ENCODE assay signal across 21 cellular contexts in genomic region chr10:21100190-21100589, GRCh38.
DNase-seq lines count a peak whose midpoint lies in the region; ATAC-seq and TF ChIP-seq lines count a peak whose summit lies in the region.
"Had no signal": no experiment of that assay in that cellular context is flagged by ENCODE, and none has a peak within 500 bp of the region (broad histone marks: within the 10 kb centered on the region; RNA-seq: fewer than 3 reads in every experiment).

No MANE protein-coding gene starts in this region.

- peaks cover 32% of the 10 kb centered on the region for H3K79me2 ChIP-seq in neural progenitor cell (ENCODE audit: low read depth)

- no peaks in the 10 kb centered on the region for H3K36me3 ChIP-seq in neural progenitor cell
- H3K36me3 ChIP-seq: cardiac muscle cell, left ventricle myocardium inferior, SJSA1, uterus had no signal

- H3K4me2 ChIP-seq in neural progenitor cell: peak overlapping the region; percentile 46

- H3K27ac Mint-ChIP-seq in stimulated activated naive CD8-positive, alpha-beta T cell treated with anti-CD3 and anti-CD28 coated beads, Interleukin-15, amount 100 ng/mL, for 72 hours: peak overlapping the region; percentile 75 to 96
- H3K27ac Mint-ChIP-seq in neural progenitor cell (peak overlapping the region; percentile 98), T-helper 17 cell (no peak overlapping the region)
- H3K27ac Mint-ChIP-seq: activated naive CD4-positive, alpha-beta T cell treated with anti-CD3 and anti-CD28 coated beads for 36 hours had no signal

- H4K20me1 ChIP-seq in neural progenitor cell (ENCODE audit: low read depth): no peaks in the 10 kb centered on the region

- H3K4me1 ChIP-seq in neural progenitor cell: peaks cover 28% of the 10 kb centered on the region
- H3K4me1 ChIP-seq: psoas muscle, uterus had no signal

- peaks cover 19% of the 10 kb centered on the region for H3K4me1 Mint-ChIP-seq in stimulated activated naive CD8-positive, alpha-beta T cell treated with anti-CD3 and anti-CD28 coated beads, Interleukin-15, amount 100 ng/mL, for 72 hours
- peaks cover 60% of the 10 kb centered on the region for H3K4me1 Mint-ChIP-seq in neural progenitor cell
- no peaks in the 10 kb centered on the region for H3K4me1 Mint-ChIP-seq in T-helper 17 cell

- H3K27me3 Mint-ChIP-seq in stimulated activated naive CD8-positive, alpha-beta T cell treated with anti-CD3 and anti-CD28 coated beads, Interleukin-15, amount 100 ng/mL, for 72 hours: no peaks in the 10 kb centered on the region
- H3K27me3 Mint-ChIP-seq in neural progenitor cell (ENCODE audit: insufficient read depth, low read depth) (no peaks in the 10 kb centered on the region), T-helper 17 cell (no peaks in the 10 kb centered on the region)

- ATAC-seq in stimulated activated naive CD8-positive, alpha-beta T cell treated with anti-CD3 and anti-CD28 coated beads, Interleukin-15, amount 100 ng/mL, for 72 hours: no peak
- ATAC-seq in stimulated activated naive CD8-positive, alpha-beta T cell treated with anti-CD3 and anti-CD28 coated beads, Interleukin-15, Interleukin-2, amounts not matched to agents 100 U/mL and 50 U/mL, for 24 hours: no peak
- ATAC-seq in T-helper 17 cell (no peak), HG02885 (IDR thresholded peaks at IDR 0.05; ENCODE audit: poor library complexity, unreplicated experiment) (no peak), GM18498 (IDR thresholded peaks at IDR 0.05; ENCODE audit: unreplicated experiment) (no peak)
- ATAC-seq: psoas muscle had no signal

- DNase-seq in stimulated activated naive CD8-positive, alpha-beta T cell treated with anti-CD3 and anti-CD28 coated beads, Interleukin-15, amount 100 ng/mL, for 72 hours: no peak
- no peak for DNase-seq in stimulated activated naive CD8-positive, alpha-beta T cell treated with anti-CD3 and anti-CD28 coated beads, Interleukin-15, Interleukin-2, amounts not matched to agents 100 U/mL and 50 U/mL, for 24 hours
- DNase-seq in choroid plexus epithelial cell (ENCODE audit: low read depth) (peak; percentile 45), neural progenitor cell (ENCODE audit: low spot score) (peak; percentile 62), T-helper 17 cell (no peak)
- no peak for DNase-seq in effector CD4-positive, alpha-beta T cell
- DNase-seq: activated CD4-positive, alpha-beta T cell treated with anti-CD3 and anti-CD28 coated beads for 4 hours; activated CD8-positive, alpha-beta memory T cell treated with anti-CD3 and anti-CD28 coated beads, Interleukin-2, amount 50 U/mL, for 48 hours; activated naive CD4-positive, alpha-beta T cell treated with anti-CD3 and anti-CD28 coated beads for 36 hours; foreskin melanocyte; Karpas-422; left ventricle myocardium inferior; NCI-H1105 treated with DMSO at 0.1 percent for 48 hours; NCI-H446; psoas muscle; stimulated activated naive CD4-positive, alpha-beta T cell; uterus had no signal

- H3K4me3 Mint-ChIP-seq in stimulated activated naive CD8-positive, alpha-beta T cell treated with anti-CD3 and anti-CD28 coated beads, Interleukin-15, amount 100 ng/mL, for 72 hours: peak overlapping the region in 1 of 2 donors; percentile 18
- H3K4me3 Mint-ChIP-seq in neural progenitor cell: peak overlapping the region; percentile 80
- H3K4me3 Mint-ChIP-seq in T-helper 17 cell: no peak overlapping the region
- H3K4me3 Mint-ChIP-seq: activated naive CD4-positive, alpha-beta T cell treated with anti-CD3 and anti-CD28 coated beads for 36 hours had no signal

- peak overlapping the region; percentile 13 for H3K27ac ChIP-seq in neural progenitor cell
- H3K27ac ChIP-seq: cardiac muscle cell, left ventricle myocardium inferior, psoas muscle, SJSA1, uterus had no signal

- H3K9ac ChIP-seq in neural progenitor cell: no peak overlapping the region

- H3K36me3 Mint-ChIP-seq in neural progenitor cell: peaks cover 2% of the 10 kb centered on the region
- H3K36me3 Mint-ChIP-seq in T-helper 17 cell (ENCODE audit: low read depth): no peaks in the 10 kb centered on the region

- no peaks in the 10 kb centered on the region for H3K9me3 Mint-ChIP-seq in stimulated activated naive CD8-positive, alpha-beta T cell treated with anti-CD3 and anti-CD28 coated beads, Interleukin-15, amount 100 ng/mL, for 72 hours
- peaks cover 7% of the 10 kb centered on the region for H3K9me3 Mint-ChIP-seq in neural progenitor cell

- H3K27me3 ChIP-seq in neural progenitor cell: no peaks in the 10 kb centered on the region
- H3K27me3 ChIP-seq: cardiac muscle cell, SJSA1, uterus had no signal

- H2AFZ ChIP-seq in neural progenitor cell (replicated peaks): peak overlapping the region; percentile 4

- H3K9me3 ChIP-seq in neural progenitor cell (ENCODE audit: low read depth) (no peaks in the 10 kb centered on the region), T-helper 17 cell (ENCODE audit: control insufficient read depth, low read length, poor library complexity, severe bottlenecking) (no peaks in the 10 kb centered on the region)
- H3K9me3 ChIP-seq: left ventricle myocardium inferior, psoas muscle, SJSA1, uterus had no signal

- H3F3A ChIP-seq in neural progenitor cell (ENCODE audit: low read depth): peaks cover 26% of the 10 kb centered on the region

- H3K4me3 ChIP-seq in choroid plexus epithelial cell (ENCODE audit: low read depth, low read length): no peak overlapping the region
- H3K4me3 ChIP-seq in neural progenitor cell: no peak overlapping the region
- H3K4me3 ChIP-seq: cardiac muscle cell, left ventricle myocardium inferior, psoas muscle, SJSA1, uterus had no signal

- TF ChIP-seq CTCF in choroid plexus epithelial cell (conservative IDR thresholded peaks at IDR 0.05; ENCODE audit: low read depth, low read length) (no peak), neural progenitor cell (IDR thresholded peaks at IDR 0.05) (no peak)

Comparison
In these comparisons a context has a peak if more than half of its experiments do, and no peak if none do; other contexts are left out.
1. DNase-seq: peak in choroid plexus epithelial cell (single experiment) and neural progenitor cell (single experiment); none in stimulated activated naive CD8-positive, alpha-beta T cell treated with anti-CD3 and anti-CD28 coated beads, Interleukin-15, amount 100 ng/mL, for 72 hours (0 of 2), stimulated activated naive CD8-positive, alpha-beta T cell treated with anti-CD3 and anti-CD28 coated beads, Interleukin-15, Interleukin-2, amounts not matched to agents 100 U/mL and 50 U/mL, for 24 hours (single experiment), T-helper 17 cell (0 of 3) and effector CD4-positive, alpha-beta T cell (single experiment).